10 cellular contexts compared by ENCODE assay signal in genomic region chr17:38288217-38288827, GRCh38. TPM values are rescaled to one million over a fixed set of nuclear protein-coding genes. Genes with fewer than 3 reads are reported as not detected.
DNase-seq lines count a peak whose midpoint lies in the region; ATAC-seq, FAIRE-seq and TF ChIP-seq lines count a peak whose summit lies in the region.
"Not testable (repeated sequence)": the region's sequence is repeated elsewhere in the genome, so short reads cannot be mapped to it uniquely, and the experiment has no call there.
"Had no signal": no experiment of that assay in that cellular context is flagged by ENCODE, and none has a peak within 500 bp of the region (broad histone marks: within the 10 kb centered on the region; RNA-seq: fewer than 3 reads in every experiment).

No MANE protein-coding gene starts in this region.

- H3K9me3 ChIP-seq in right lobe of liver; small intestine (ENCODE audit: control insufficient read depth, low read depth): not testable (repeated sequence)

- not testable (repeated sequence) for DNase-seq in CD14-positive monocyte (ENCODE audit: low spot score); right lobe of liver
- peak; percentile 24 for DNase-seq in H4 (ENCODE audit: low spot score)
- peak; percentile 0 for DNase-seq in NCI-H1105 (lab: John Stamatoyannopoulos, UW)
- peak; percentile 34 for DNase-seq in RPMI7951 (ENCODE audit: low read depth)
- peak; percentile 16 for DNase-seq in astrocyte of the spinal cord (ENCODE audit: low read depth, low spot score)
- DNase-seq in fibroblast of villous mesenchyme (ENCODE audit: low read depth), result peak; percentile 46
- peak; percentile 10 for DNase-seq in small intestine

- not testable (repeated sequence) for H3K27ac Mint-ChIP-seq in CD14-positive monocyte

- not testable (repeated sequence) for H3K4me1 ChIP-seq in right lobe of liver; small intestine (ENCODE audit: control insufficient read depth in 2 of 2, insufficient read depth in 1 of 2, low read depth in 1 of 2, low read length in 1 of 2)

- TF ChIP-seq POLR2A in right lobe of liver (IDR thresholded peaks at IDR 0.05), result not testable (repeated sequence)

- H3K36me3 Mint-ChIP-seq in CD14-positive monocyte, result not testable (repeated sequence)

- peak; percentile 90 to 94 (median 92) for ATAC-seq in right lobe of liver

- not testable (repeated sequence) for H3K4me1 Mint-ChIP-seq in CD14-positive monocyte

- intact Hi-C loops in CD14-positive monocyte (cut with micrococcal nuclease); right lobe of liver (cut with DNase I): not testable (repeated sequence)

- not testable (repeated sequence) for H3K36me3 ChIP-seq in right lobe of liver; small intestine (ENCODE audit: control insufficient read depth in 2 of 2, insufficient read depth in 2 of 2, low read length in 2 of 2)

- not testable (repeated sequence) for H3K27me3 Mint-ChIP-seq in CD14-positive monocyte (ENCODE audit: low read depth in 3 of 3)

- TF ChIP-seq CTCF in CD14-positive monocyte (IDR thresholded peaks at IDR 0.05), result peak; percentile 26
- peak; percentile 48 for TF ChIP-seq CTCF in astrocyte of the spinal cord (IDR thresholded peaks at IDR 0.05; ENCODE audit: low read depth, low read length)
- TF ChIP-seq CTCF in fibroblast of villous mesenchyme (IDR thresholded peaks at IDR 0.05; ENCODE audit: insufficient read depth, low read depth, low read length), result peak; percentile 41
- peak; percentile 26 to 30 (median 28) for TF ChIP-seq CTCF in right lobe of liver (IDR thresholded peaks at IDR 0.05)

- H3K9me3 Mint-ChIP-seq in CD14-positive monocyte, result not testable (repeated sequence)

- H3K4me3 Mint-ChIP-seq in CD14-positive monocyte, result not testable (repeated sequence)

- H3K27ac ChIP-seq in right lobe of liver; small intestine (ENCODE audit: low read depth in 1 of 2, low read length in 1 of 2): not testable (repeated sequence)

- not testable (repeated sequence) for H3K4me3 ChIP-seq in astrocyte of the spinal cord (ENCODE audit: low read depth, low read length); fibroblast of villous mesenchyme (ENCODE audit: low read depth, low read length); right lobe of liver; small intestine (ENCODE audit: low read depth in 1 of 2, low read length in 2 of 2)

- WGBS in right lobe of liver (ENCODE audit: insufficient coverage, low coverage, low lambda C conversion rate, missing lambda C conversion rate), result 34% methylated on average over 7 of the region's 12 CpGs
- WGBS in small intestine, 3 donors, result 55 to 68% (median 67%) methylated on average over 8 to 12 of the region's 12 CpGs

- in situ Hi-C loops in astrocyte of the spinal cord (cut with HindIII; ENCODE audit: low sequenced_read_pairs), result not testable (repeated sequence)

- not testable (repeated sequence) for H3K27me3 ChIP-seq in right lobe of liver; small intestine (ENCODE audit: control insufficient read depth in 2 of 2, insufficient read depth in 2 of 2, low read length in 2 of 2)

- not testable (repeated sequence) for FAIRE-seq in small intestine (lab: Jason Lieb, UNC)

RNA-seq across cellular contexts. Expression of gene MRPL45, which starts 8.6 kb away (rescaled TPM):
- 10 to 100 TPM; 19.8 to 20.8 TPM for polyA plus RNA-seq in CD14-positive monocyte
- total RNA-seq in H4 (2014; rRNA removed; shearing (Covaris generic)), result 59.2 and 59.5 TPM in 2 replicates
- 34.5 and 39.9 TPM in 2 replicates for total RNA-seq in RPMI7951 (2014; rRNA removed; shearing (Covaris generic))
- 28.0 and 30.2 TPM in 2 replicates for total RNA-seq in fibroblast of villous mesenchyme
- total RNA-seq in right lobe of liver, result 10 to 100 TPM; 18.1 to 25.8 (median 20.1) TPM
- polyA plus RNA-seq in small intestine, result 10 to 100 TPM; 30.8 to 48.9 (median 33.8) TPM

RNA-seq across cellular contexts. Expression of gene GPR179, which starts 55.4 kb away (rescaled TPM):
- polyA plus RNA-seq in CD14-positive monocyte (not detected), small intestine (under 1 TPM in 1 of 3 donors, not detected in 2; 0.18 TPM)
- 0.06 TPM in 1 of 2 replicates, not detected in the other for total RNA-seq in H4 (2014; rRNA removed; shearing (Covaris generic))
- total RNA-seq in RPMI7951 (2014; rRNA removed; shearing (Covaris generic)), result not detected in 2 replicates
- total RNA-seq in fibroblast of villous mesenchyme (under 0.01 TPM in 1 of 2 replicates, not detected in the other), right lobe of liver (under 1 TPM in 2 of 6 experiments, not detected in 4; 0.07 to 0.22 TPM)
- total RNA-seq: activated T-helper 2 cell treated with anti-CD3 and anti-CD28 coated beads, Interferon-gamma antibody, Interleukin-2, Interleukin-4, amounts not matched to agents 10 μg/mL and 5 μg/mL and 100 μg/mL, durations not matched to agents 14 hours and 24 hours and 36 hours; skeletal muscle tissue had no signal
